ENCODE assay signal across 18 cellular contexts in the genomic region with DNA sequence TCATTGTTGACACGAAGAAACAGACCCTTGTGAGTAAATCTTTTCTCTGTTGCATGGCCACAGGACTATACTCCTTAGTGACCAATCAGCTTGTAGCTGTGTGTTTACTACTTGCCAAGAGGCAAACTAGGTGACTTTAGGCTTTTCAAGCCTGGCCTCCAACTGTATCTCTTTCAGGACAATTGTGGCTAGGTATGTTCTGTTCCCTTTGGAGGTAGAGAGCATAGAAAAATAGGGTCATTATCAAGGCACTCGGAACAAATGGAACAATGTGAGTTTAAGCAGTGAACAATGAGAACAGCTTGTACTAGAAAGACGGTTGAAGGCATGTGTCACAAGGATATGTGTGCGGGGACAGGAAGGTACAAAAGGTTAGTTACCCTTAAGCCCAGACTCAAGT. TPM values are rescaled to one million over a fixed set of nuclear protein-coding genes. Genes with fewer than 3 reads are reported as not detected.
A peak's percentile ranks its signal among the peaks of the same experiment; 100 is the strongest.
DNase-seq lines count a peak whose midpoint lies in the region; ATAC-seq and TF ChIP-seq lines count a peak whose summit lies in the region.
"Had no signal": no experiment of that assay in that cellular context is flagged by ENCODE, and none has a peak within 500 bp of the region (broad histone marks: within the 10 kb centered on the region; RNA-seq: fewer than 3 reads in every experiment).

No MANE protein-coding gene starts in this region.

- CTCF ChIA-PET in Caco-2 (lab: Charles Lee): interaction anchor here (1.3 kb wide), 1 partner anchor 61 kb away, joined by 9 read pairs; no protein-coding TSS in a partner anchor

- H3K4me3 ChIP-seq in Caco-2 (ENCODE audit: low read depth, low read length): no peak overlapping the region
- H3K4me3 ChIP-seq in suprapubic skin: no peak overlapping the region
- H3K4me3 ChIP-seq: A549 had no signal

- H3K27ac Mint-ChIP-seq in Caco-2 (ENCODE audit: unreplicated experiment): peak overlapping the region; percentile 52
- H3K27ac Mint-ChIP-seq: CD4-positive, alpha-beta T cell; H9 had no signal

- no TSS peak for BruUV-seq in Caco-2 (replicated peaks; lab: Mats Ljungman, UMichigan)

- no peaks in the 10 kb centered on the region for H3K9me3 Mint-ChIP-seq in Caco-2 (ENCODE audit: unreplicated experiment)
- H3K9me3 Mint-ChIP-seq: CD4-positive, alpha-beta T cell; H9 had no signal

- ATAC-seq in Right ventricle myocardium inferior: peak; percentile 52
- no peak for ATAC-seq in left cardiac atrium
- ATAC-seq in left ventricle myocardium superior: peak; percentile 71
- ATAC-seq in HG02852 (IDR thresholded peaks at IDR 0.05; ENCODE audit: unreplicated experiment): no peak
- ATAC-seq in HG02642 (IDR thresholded peaks at IDR 0.05; ENCODE audit: poor library complexity, unreplicated experiment): no peak
- ATAC-seq: A549 had no signal

- H3K4me1 ChIP-seq in Caco-2 (no peaks in the 10 kb centered on the region), suprapubic skin (peaks cover 6% of the 10 kb centered on the region)
- H3K4me1 ChIP-seq: A549 had no signal

- no peaks in the 10 kb centered on the region for H3K27me3 Mint-ChIP-seq in Caco-2 (ENCODE audit: insufficient read depth, unreplicated experiment)
- H3K27me3 Mint-ChIP-seq: CD4-positive, alpha-beta T cell had no signal

- intact Hi-C loops in Right ventricle myocardium inferior (cut with DNase I) (loop anchor here (10.0 kb wide), 1 partner anchor 272 kb away; no protein-coding TSS in a partner anchor), left cardiac atrium (cut with DNase I) (no loop called here), Caco-2 (cut with micrococcal nuclease; ENCODE audit: unreplicated experiment) (no loop called here), left ventricle myocardium superior (cut with micrococcal nuclease) (no loop called here)

- H3K4me3 Mint-ChIP-seq in Caco-2 (ENCODE audit: unreplicated experiment): no peak overlapping the region
- H3K4me3 Mint-ChIP-seq: CD4-positive, alpha-beta T cell; H9 had no signal

- POLR2A ChIA-PET in Caco-2 (lab: Charles Lee): no interaction called here

- H3K36me3 ChIP-seq in Caco-2 (ENCODE audit: control insufficient read depth, insufficient read depth, low read length) (peaks cover 2% of the 10 kb centered on the region; the same call in 1 of the 2 replicates), suprapubic skin (peaks cover 7% of the 10 kb centered on the region)

- H3K9me3 ChIP-seq in Caco-2 (no peaks in the 10 kb centered on the region), suprapubic skin (no peaks in the 10 kb centered on the region)
- H3K9me3 ChIP-seq: A549 had no signal

- TF ChIP-seq POLR2A in suprapubic skin (IDR thresholded peaks at IDR 0.05): no peak

- TF ChIP-seq EP300 in suprapubic skin (IDR thresholded peaks at IDR 0.05): no peak

- peaks cover 27% of the 10 kb centered on the region for H3K4me1 Mint-ChIP-seq in Caco-2 (ENCODE audit: low read depth, unreplicated experiment)

- DNase-seq in Right ventricle myocardium inferior (ENCODE audit: missing footprints): no peak
- DNase-seq in left cardiac atrium: no peak
- DNase-seq in Caco-2: no peak
- DNase-seq in left ventricle myocardium superior: no peak
- DNase-seq in suprapubic skin (ENCODE audit: low spot score in 2 of 2): no peak
- DNase-seq: AML-193; CD4-positive, alpha-beta T cell; DMS153; DMS79; GDM1; H9 had no signal

- H3K27me3 ChIP-seq in Caco-2 (replicated peaks; ENCODE audit: control insufficient read depth, insufficient read depth, low read length): no peaks in the 10 kb centered on the region
- H3K27me3 ChIP-seq in suprapubic skin: no peaks in the 10 kb centered on the region

- H3K27ac ChIP-seq in suprapubic skin: peak overlapping the region; percentile 3
- H3K27ac ChIP-seq: 22Rv1, A549 had no signal

- H3K36me3 Mint-ChIP-seq in Caco-2 (ENCODE audit: insufficient read depth, unreplicated experiment): peaks cover 51% of the 10 kb centered on the region

- TF ChIP-seq CTCF in Caco-2 (IDR thresholded peaks at IDR 0.05; ENCODE audit: insufficient read depth in 1 of 2, low read depth in 1 of 2, low read length in 1 of 2, severe bottlenecking in 1 of 2, unreplicated experiment in 1 of 2): no peak
- no peak for TF ChIP-seq CTCF in suprapubic skin (IDR thresholded peaks at IDR 0.05)

- 70% methylated on average over 4 of the region's 4 CpGs for WGBS in suprapubic skin

RNA-seq across cellular contexts. Expression of a gene that starts 48.1 kb away (rescaled TPM):
- total RNA-seq in Right ventricle myocardium inferior (not detected), left cardiac atrium (not detected), Caco-2 (2022) (not detected in 2 replicates), left ventricle myocardium superior (not detected), suprapubic skin (10 to 100 TPM in 3 of 4 donors, 1 to 10 TPM in 1; 5.6 to 65.2 (median 42.4) TPM)
- total RNA-seq: CD4-positive, alpha-beta T cell; Daoy; H1; H9; HT-29 had no signal

Comparison
In these comparisons a context has a peak if more than half of its experiments do, and no peak if none do; other contexts are left out.
1. ATAC-seq: peak in Right ventricle myocardium inferior (single experiment) and left ventricle myocardium superior (single experiment); none in left cardiac atrium (0 of 2), HG02852 (single experiment) and HG02642 (single experiment).